In the genomic region with DNA sequence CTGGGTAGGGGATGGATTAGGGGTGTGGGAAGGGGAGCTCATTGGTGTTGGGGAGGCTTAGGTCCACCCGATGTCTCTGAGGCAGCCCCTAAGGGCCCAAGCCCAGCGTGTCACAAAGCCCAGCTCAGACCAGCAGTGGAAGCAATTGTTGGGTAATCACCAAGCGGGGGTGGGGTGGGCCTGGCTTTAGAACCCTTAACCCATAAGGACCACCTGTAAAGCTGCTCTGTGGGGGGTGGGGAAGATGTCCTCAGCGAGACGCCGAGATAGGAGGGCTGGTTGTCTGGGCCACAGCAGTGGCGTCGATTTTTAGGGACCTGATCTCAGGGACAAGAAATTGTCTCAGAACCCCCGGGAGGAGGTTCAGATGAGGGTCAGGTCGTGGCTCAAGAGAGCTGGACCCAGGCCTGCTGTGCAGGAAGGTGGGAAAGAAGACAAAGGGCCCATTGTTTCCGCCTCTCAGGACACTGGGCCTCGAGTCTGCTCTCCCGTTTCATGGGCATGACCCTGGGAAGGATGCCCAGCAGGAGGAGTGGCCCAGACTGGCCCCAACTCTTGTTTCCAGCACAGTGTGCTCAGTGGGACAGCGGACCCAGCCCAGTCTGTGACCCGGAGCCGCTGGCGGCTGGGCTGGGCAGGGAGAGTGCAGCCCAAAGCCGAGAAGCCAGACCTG, we compare ENCODE assay signal across 12 cellular contexts. TPM values are rescaled to one million over a fixed set of nuclear protein-coding genes. Genes with fewer than 3 reads are reported as not detected.
DNase-seq lines count a peak whose midpoint lies in the region; ATAC-seq and TF ChIP-seq lines count a peak whose summit lies in the region.
"Had no signal": no experiment of that assay in that cellular context is flagged by ENCODE, and none has a peak within 500 bp of the region (broad histone marks: within the 10 kb centered on the region; RNA-seq: fewer than 3 reads in every experiment).

No MANE protein-coding gene starts in this region.

- DNase-seq in ELF-1 (ENCODE audit: low read depth, low spot score) (peak; percentile 26), hippocampal formation (lab: John Stamatoyannopoulos, UW) (peak; percentile 52 to 65), posterior vena cava (ENCODE audit: low spot score) (peak; percentile 68), NCI-H2081 treated with DMSO at 0.1 percent for 48 hours (lab: John Stamatoyannopoulos, UW) (no peak), NCI-H1092 treated with DMSO at 0.1 percent for 48 hours (lab: John Stamatoyannopoulos, UW) (no peak)
- DNase-seq: activated T-cell treated with anti-CD3 and anti-CD28 coated beads for 4 hours, natural killer cell, NCI-H510A had no signal

- intact Hi-C loops in posterior vena cava (cut with DNase I) = no loop called here

- ATAC-seq in SK-N-SH treated with all-trans-retinoic acid at 6 μM for 48 hours (peak; percentile 3; the same call in 1 of the 3 replicates), esophagus mucosa (no peak), HG02981 (IDR thresholded peaks at IDR 0.05; ENCODE audit: unreplicated experiment) (no peak)
- ATAC-seq: natural killer cell had no signal

TF ChIP-seq in SK-N-SH treated with all-trans-retinoic acid at 6 μM for 48 hours, 23 proteins besides CTCF, POLR2A, EP300 and RAD21:
- no peak for TF ChIP-seq ZNF70 (CRISPR knock-in tag; IDR thresholded peaks at IDR 0.05)
- TF ChIP-seq, protein P1, sequence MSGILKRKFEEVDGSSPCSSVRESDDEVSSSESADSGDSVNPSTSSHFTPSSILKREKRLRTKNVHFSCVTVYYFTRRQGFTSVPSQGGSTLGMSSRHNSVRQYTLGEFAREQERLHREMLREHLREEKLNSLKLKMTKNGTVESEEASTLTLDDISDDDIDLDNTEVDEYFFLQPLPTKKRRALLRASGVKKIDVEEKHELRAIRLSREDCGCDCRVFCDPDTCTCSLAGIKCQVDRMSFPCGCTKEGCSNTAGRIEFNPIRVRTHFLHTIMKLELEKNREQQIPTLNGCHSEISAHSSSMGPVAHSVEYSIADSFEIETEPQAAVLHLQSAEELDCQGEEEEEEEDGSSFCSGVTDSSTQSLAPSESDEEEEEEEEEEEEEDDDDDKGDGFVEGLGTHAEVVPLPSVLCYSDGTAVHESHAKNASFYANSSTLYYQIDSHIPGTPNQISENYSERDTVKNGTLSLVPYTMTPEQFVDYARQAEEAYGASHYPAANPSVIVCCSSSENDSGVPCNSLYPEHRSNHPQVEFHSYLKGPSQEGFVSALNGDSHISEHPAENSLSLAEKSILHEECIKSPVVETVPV (CRISPR knock-in tag; IDR thresholded peaks at IDR 0.05) = no peak
- TF ChIP-seq SNAI2 (CRISPR knock-in tag; IDR thresholded peaks at IDR 0.05) = no peak
- no peak for TF ChIP-seq TOX (CRISPR knock-in tag; IDR thresholded peaks at IDR 0.05; ENCODE audit: borderline replicate concordance)
- no peak for TF ChIP-seq BACH2 (CRISPR knock-in tag; IDR thresholded peaks at IDR 0.05; ENCODE audit: borderline replicate concordance)
- no peak for TF ChIP-seq ZC3H10 (CRISPR knock-in tag; IDR thresholded peaks at IDR 0.05)
- TF ChIP-seq, protein P2, sequence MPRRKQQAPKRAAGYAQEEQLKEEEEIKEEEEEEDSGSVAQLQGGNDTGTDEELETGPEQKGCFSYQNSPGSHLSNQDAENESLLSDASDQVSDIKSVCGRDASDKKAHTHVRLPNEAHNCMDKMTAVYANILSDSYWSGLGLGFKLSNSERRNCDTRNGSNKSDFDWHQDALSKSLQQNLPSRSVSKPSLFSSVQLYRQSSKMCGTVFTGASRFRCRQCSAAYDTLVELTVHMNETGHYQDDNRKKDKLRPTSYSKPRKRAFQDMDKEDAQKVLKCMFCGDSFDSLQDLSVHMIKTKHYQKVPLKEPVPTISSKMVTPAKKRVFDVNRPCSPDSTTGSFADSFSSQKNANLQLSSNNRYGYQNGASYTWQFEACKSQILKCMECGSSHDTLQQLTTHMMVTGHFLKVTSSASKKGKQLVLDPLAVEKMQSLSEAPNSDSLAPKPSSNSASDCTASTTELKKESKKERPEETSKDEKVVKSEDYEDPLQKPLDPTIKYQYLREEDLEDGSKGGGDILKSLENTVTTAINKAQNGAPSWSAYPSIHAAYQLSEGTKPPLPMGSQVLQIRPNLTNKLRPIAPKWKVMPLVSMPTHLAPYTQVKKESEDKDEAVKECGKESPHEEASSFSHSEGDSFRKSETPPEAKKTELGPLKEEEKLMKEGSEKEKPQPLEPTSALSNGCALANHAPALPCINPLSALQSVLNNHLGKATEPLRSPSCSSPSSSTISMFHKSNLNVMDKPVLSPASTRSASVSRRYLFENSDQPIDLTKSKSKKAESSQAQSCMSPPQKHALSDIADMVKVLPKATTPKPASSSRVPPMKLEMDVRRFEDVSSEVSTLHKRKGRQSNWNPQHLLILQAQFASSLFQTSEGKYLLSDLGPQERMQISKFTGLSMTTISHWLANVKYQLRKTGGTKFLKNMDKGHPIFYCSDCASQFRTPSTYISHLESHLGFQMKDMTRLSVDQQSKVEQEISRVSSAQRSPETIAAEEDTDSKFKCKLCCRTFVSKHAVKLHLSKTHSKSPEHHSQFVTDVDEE (CRISPR knock-in tag; IDR thresholded peaks at IDR 0.05) = no peak
- TF ChIP-seq, protein P3, sequence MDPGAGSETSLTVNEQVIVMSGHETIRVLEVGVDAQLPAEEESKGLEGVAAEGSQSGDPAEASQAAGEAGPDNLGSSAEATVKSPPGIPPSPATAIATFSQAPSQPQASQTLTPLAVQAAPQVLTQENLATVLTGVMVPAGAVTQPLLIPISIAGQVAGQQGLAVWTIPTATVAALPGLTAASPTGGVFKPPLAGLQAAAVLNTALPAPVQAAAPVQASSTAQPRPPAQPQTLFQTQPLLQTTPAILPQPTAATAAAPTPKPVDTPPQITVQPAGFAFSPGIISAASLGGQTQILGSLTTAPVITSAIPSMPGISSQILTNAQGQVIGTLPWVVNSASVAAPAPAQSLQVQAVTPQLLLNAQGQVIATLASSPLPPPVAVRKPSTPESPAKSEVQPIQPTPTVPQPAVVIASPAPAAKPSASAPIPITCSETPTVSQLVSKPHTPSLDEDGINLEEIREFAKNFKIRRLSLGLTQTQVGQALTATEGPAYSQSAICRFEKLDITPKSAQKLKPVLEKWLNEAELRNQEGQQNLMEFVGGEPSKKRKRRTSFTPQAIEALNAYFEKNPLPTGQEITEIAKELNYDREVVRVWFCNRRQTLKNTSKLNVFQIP (CRISPR knock-in tag; IDR thresholded peaks at IDR 0.05; ENCODE audit: borderline replicate concordance, low read depth) = no peak
- no peak for TF ChIP-seq ZFP3 (CRISPR knock-in tag; IDR thresholded peaks at IDR 0.05)
- no peak for TF ChIP-seq GLIS3 (CRISPR knock-in tag; IDR thresholded peaks at IDR 0.05)
- TF ChIP-seq, protein P4, sequence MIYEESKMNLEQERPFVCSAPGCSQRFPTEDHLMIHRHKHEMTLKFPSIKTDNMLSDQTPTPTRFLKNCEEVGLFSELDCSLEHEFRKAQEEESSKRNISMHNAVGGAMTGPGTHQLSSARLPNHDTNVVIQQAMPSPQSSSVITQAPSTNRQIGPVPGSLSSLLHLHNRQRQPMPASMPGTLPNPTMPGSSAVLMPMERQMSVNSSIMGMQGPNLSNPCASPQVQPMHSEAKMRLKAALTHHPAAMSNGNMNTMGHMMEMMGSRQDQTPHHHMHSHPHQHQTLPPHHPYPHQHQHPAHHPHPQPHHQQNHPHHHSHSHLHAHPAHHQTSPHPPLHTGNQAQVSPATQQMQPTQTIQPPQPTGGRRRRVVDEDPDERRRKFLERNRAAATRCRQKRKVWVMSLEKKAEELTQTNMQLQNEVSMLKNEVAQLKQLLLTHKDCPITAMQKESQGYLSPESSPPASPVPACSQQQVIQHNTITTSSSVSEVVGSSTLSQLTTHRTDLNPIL (CRISPR knock-in tag; IDR thresholded peaks at IDR 0.05; ENCODE audit: low read depth) = no peak
- TF ChIP-seq CSDC2 (CRISPR knock-in tag; IDR thresholded peaks at IDR 0.05) = no peak
- TF ChIP-seq TCF4 (CRISPR knock-in tag; IDR thresholded peaks at IDR 0.05; ENCODE audit: borderline replicate concordance) = no peak
- TF ChIP-seq ARNTL (CRISPR knock-in tag; IDR thresholded peaks at IDR 0.05; ENCODE audit: borderline replicate concordance, low read depth) = no peak
- TF ChIP-seq, protein P5, sequence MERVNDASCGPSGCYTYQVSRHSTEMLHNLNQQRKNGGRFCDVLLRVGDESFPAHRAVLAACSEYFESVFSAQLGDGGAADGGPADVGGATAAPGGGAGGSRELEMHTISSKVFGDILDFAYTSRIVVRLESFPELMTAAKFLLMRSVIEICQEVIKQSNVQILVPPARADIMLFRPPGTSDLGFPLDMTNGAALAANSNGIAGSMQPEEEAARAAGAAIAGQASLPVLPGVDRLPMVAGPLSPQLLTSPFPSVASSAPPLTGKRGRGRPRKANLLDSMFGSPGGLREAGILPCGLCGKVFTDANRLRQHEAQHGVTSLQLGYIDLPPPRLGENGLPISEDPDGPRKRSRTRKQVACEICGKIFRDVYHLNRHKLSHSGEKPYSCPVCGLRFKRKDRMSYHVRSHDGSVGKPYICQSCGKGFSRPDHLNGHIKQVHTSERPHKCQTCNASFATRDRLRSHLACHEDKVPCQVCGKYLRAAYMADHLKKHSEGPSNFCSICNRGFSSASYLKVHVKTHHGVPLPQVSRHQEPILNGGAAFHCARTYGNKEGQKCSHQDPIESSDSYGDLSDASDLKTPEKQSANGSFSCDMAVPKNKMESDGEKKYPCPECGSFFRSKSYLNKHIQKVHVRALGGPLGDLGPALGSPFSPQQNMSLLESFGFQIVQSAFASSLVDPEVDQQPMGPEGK (CRISPR knock-in tag; IDR thresholded peaks at IDR 0.05; ENCODE audit: borderline replicate concordance) = no peak
- TF ChIP-seq ISL1 (CRISPR knock-in tag; IDR thresholded peaks at IDR 0.05) = no peak

RNA-seq across cellular contexts. Expression of a gene that starts 15.9 kb away (rescaled TPM):
- 1 to 10 TPM; 3.0 to 3.1 TPM for total RNA-seq in posterior vena cava
- total RNA-seq in esophagus mucosa = 24.0 TPM

RNA-seq across cellular contexts. Expression of a gene that starts 29.9 kb away (rescaled TPM):
- total RNA-seq in posterior vena cava = 1 to 10 TPM; 1.6 to 4.7 TPM
- 0.64 TPM for total RNA-seq in esophagus mucosa
- total RNA-seq: endothelial cell of umbilical vein had no signal

RNA-seq across cellular contexts. Expression of a gene that starts 32.2 kb away (rescaled TPM):
- total RNA-seq in posterior vena cava = 10 to 100 TPM; 16.3 to 24.5 TPM
- 2.6 TPM for total RNA-seq in esophagus mucosa

Comparison
In these comparisons a context has a peak if more than half of its experiments do, and no peak if none do; other contexts are left out.
1. DNase-seq: peak in ELF-1 (single experiment), hippocampal formation (2 of 2) and posterior vena cava (single experiment); none in NCI-H2081 treated with DMSO at 0.1 percent for 48 hours (single experiment) and NCI-H1092 treated with DMSO at 0.1 percent for 48 hours (single experiment).